In genomic region chr4:143482753-143483362, GRCh38 we compare ENCODE assay signal across 8 cellular contexts. TPM values are rescaled to one million over a fixed set of nuclear protein-coding genes. Genes with fewer than 3 reads are reported as not detected.
DNase-seq lines count a peak whose midpoint lies in the region; ATAC-seq and TF ChIP-seq lines count a peak whose summit lies in the region.

No MANE protein-coding gene starts in this region.

- H3K4me1 ChIP-seq in left lung = no peaks in the 10 kb centered on the region
- no peaks in the 10 kb centered on the region for H3K4me1 ChIP-seq in vagina

- H3K4me3 ChIP-seq in left lung (no peak overlapping the region), vagina (no peak overlapping the region)

- no peak overlapping the region for H3K27ac ChIP-seq in left lung
- H3K27ac ChIP-seq in vagina = no peak overlapping the region

- peak; percentile 27 to 50 for TF ChIP-seq CTCF in left lung (IDR thresholded peaks at IDR 0.05)
- TF ChIP-seq CTCF in vagina (IDR thresholded peaks at IDR 0.05) = peak; percentile 20 to 53 (median 24)

- H3K9me3 ChIP-seq in left lung = no peaks in the 10 kb centered on the region
- H3K9me3 ChIP-seq in vagina = no peaks in the 10 kb centered on the region

- H3K27me3 ChIP-seq in left lung (no peaks in the 10 kb centered on the region), vagina (no peaks in the 10 kb centered on the region)

- H3K36me3 ChIP-seq in left lung = no peaks in the 10 kb centered on the region
- no peaks in the 10 kb centered on the region for H3K36me3 ChIP-seq in vagina

- DNase-seq in GM04503 (ENCODE audit: low read depth) (peak; percentile 10), HCEC 1CT (peak; percentile 26), NCI-H1694 treated with DMSO at 0.1 percent for 48 hours (lab: John Stamatoyannopoulos, UW) (peak; percentile 16), cerebellum (ENCODE audit: low spot score) (peak; percentile 44), left lung (no peak), vagina (ENCODE audit: extremely low spot score in 2 of 2) (no peak)
- no peak for DNase-seq in effector CD4-positive, alpha-beta T cell

- ATAC-seq in left lung (peak; percentile 83), GM21528 (IDR thresholded peaks at IDR 0.05; ENCODE audit: low FRiP score, unreplicated experiment) (no peak)

- no peak for TF ChIP-seq POLR2A in vagina (IDR thresholded peaks at IDR 0.05)

- intact Hi-C loops in left lung (cut with DNase I) = loop anchor here in 1 of 2 donors (5.0 kb wide), 1 partner anchor 281 kb away; no protein-coding TSS in a partner anchor
- intact Hi-C loops in vagina (cut with DNase I) = loop anchor here (5.0 kb wide), 1 partner anchor 281 kb away; no protein-coding TSS in a partner anchor

RNA-seq across cellular contexts. Expression of gene SMARCA5, which starts 30.6 kb away (rescaled TPM):
- total RNA-seq in cerebellum (93.5 TPM), left lung (10 to 100 TPM; 52.4 to 93.8 TPM), vagina (23.3 TPM)

Comparison
In these comparisons a context has a peak if more than half of its experiments do, and no peak if none do; other contexts are left out.
1. DNase-seq: peak in GM04503 (single experiment), HCEC 1CT (single experiment), NCI-H1694 treated with DMSO at 0.1 percent for 48 hours (single experiment) and cerebellum (single experiment); none in left lung (0 of 2), vagina (0 of 2) and effector CD4-positive, alpha-beta T cell (single experiment).